Comparison of ENCODE assay signal across 1 cellular context in genomic region chr5:139688712-139689413, GRCh38.
TF ChIP-seq lines count a peak whose summit lies in the region.

No MANE protein-coding gene starts in this region.

TF ChIP-seq in WTC11, 78 proteins besides CTCF, POLR2A, EP300 and RAD21 (continued from another document):
- TF ChIP-seq ATF1 (CRISPR knock-in tag; IDR thresholded peaks at IDR 0.05) (no peak), ELF4 (CRISPR knock-in tag; IDR thresholded peaks at IDR 0.05; ENCODE audit: low read depth) (no peak), ESRRA (CRISPR knock-in tag; IDR thresholded peaks at IDR 0.05; ENCODE audit: borderline replicate concordance) (no peak)
TF ChIP-seq in WTC11: peak in this region for 0.
